8 cellular contexts compared by ENCODE assay signal in the genomic region with DNA sequence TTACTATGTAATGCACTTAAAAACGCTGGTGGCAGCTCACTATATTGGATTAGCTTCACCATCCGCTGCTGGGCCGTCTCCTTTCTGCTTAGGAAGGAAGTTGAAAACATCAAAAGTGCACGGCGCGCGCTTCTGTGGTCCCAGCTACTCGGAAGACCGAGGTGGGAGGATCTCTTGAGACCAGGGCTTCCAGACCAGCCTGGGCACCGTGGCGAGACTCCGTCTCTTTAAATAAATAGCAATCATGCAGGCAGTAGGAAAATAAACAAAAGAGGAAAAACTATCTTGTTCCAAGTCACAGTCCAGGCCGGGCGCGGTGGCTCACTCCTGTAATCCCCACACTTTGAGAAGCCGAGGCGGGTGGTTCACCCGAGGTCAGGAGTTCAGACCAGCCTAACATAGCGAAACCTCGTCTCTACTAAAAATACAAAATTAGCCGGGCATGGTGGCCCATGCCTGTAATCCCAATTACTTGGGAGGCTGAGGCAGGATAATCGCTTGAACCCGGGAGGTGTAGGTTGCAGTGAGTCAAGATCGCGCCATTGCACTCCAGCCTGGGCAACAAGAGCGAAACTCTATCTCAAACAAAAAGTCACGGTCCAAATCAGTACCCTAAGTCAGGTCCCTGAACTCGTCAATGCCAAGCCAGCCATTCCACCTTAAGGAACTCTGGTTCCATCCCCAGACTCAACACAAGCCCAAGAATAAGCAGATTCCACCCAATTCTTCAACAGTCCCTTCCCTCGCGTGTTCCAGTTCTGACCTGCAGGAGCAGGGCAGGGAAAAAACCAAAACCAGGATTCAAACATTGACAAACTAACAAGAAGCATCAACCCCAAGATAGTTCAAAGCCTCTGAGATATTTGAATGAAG. TPM values are rescaled to one million over a fixed set of nuclear protein-coding genes. Genes with fewer than 3 reads are reported as not detected.
DNase-seq lines count a peak whose midpoint lies in the region; ATAC-seq, FAIRE-seq and TF ChIP-seq lines count a peak whose summit lies in the region.

No MANE protein-coding gene starts in this region.

- H3K36me3 Mint-ChIP-seq in T-helper 1 cell treated with Interleukin-12 subunit alpha and Interleukin-12 subunit beta and Interleukin-4 antibody, amounts not matched to agents 30 μg/mL and 1 μg/mL, for 36 hours (ENCODE audit: low read depth) = peaks cover 10% of the 10 kb centered on the region

- peaks cover 17 to 21% of the 10 kb centered on the region in 2 donors for H3K4me1 ChIP-seq in gastrocnemius medialis

- ATAC-seq in HG03460 (IDR thresholded peaks at IDR 0.05; ENCODE audit: unreplicated experiment) = peak; percentile 37
- peak; percentile 35 to 40 for ATAC-seq in gastrocnemius medialis

- H3K4me1 Mint-ChIP-seq in T-helper 1 cell treated with Interleukin-12 subunit alpha and Interleukin-12 subunit beta and Interleukin-4 antibody, amounts not matched to agents 30 μg/mL and 1 μg/mL, for 36 hours (ENCODE audit: low read depth) = peaks cover 31% of the 10 kb centered on the region

- no peak for TF ChIP-seq CTCF in AG04450 (IDR thresholded peaks at IDR 0.05; ENCODE audit: low read depth, low read length)
- no peak for TF ChIP-seq CTCF in gastrocnemius medialis (IDR thresholded peaks at IDR 0.05 in 4 of 5, conservative IDR thresholded peaks at IDR 0.05 in 1 of 5)

- peak overlapping the region; percentile 83 for H3K4me3 ChIP-seq in AG04450 (ENCODE audit: low read depth, low read length)
- peak overlapping the region; percentile 63 to 85 (median 80) for H3K4me3 ChIP-seq in gastrocnemius medialis

- no peaks in the 10 kb centered on the region for H3K27me3 ChIP-seq in AG04450 (ENCODE audit: control insufficient read depth, insufficient read depth, low read length)
- no peaks in the 10 kb centered on the region for H3K27me3 ChIP-seq in gastrocnemius medialis

- CTCF ChIA-PET in AG04450 (lab: Charles Lee) = no interaction called here

- peak; percentile 70 for FAIRE-seq in GM19239 (lab: Jason Lieb, UNC)

- in situ Hi-C loops in gastrocnemius medialis (cut with MboI; ENCODE audit: low sequenced_read_pairs in 4 of 4) = loop anchor here (5.0 to 25.0 kb wide), 3 partner anchors 195 to 203 kb away; a partner anchor contains a TSS

- H3K27ac ChIP-seq in AG04450 (ENCODE audit: low read depth, low read length) = peak overlapping the region; percentile 96
- peak overlapping the region; percentile 91 to 95 (median 93) for H3K27ac ChIP-seq in gastrocnemius medialis

- no peak for TF ChIP-seq POLR2A in gastrocnemius medialis (IDR thresholded peaks at IDR 0.05)

- H3K36me3 ChIP-seq in gastrocnemius medialis = peaks cover 0 to 23% of the 10 kb centered on the region in 2 donors

- H3K9me3 ChIP-seq in AG04450 (ENCODE audit: control insufficient read depth, insufficient read depth, low read length) = no peaks in the 10 kb centered on the region; the same call in 1 of the 2 replicates
- no peaks in the 10 kb centered on the region for H3K9me3 ChIP-seq in gastrocnemius medialis

- no peaks in the 10 kb centered on the region for H3K27me3 Mint-ChIP-seq in T-helper 1 cell treated with Interleukin-12 subunit alpha and Interleukin-12 subunit beta and Interleukin-4 antibody, amounts not matched to agents 30 μg/mL and 1 μg/mL, for 36 hours (ENCODE audit: low read depth)

- H3K9me3 Mint-ChIP-seq in T-helper 1 cell treated with Interleukin-12 subunit alpha and Interleukin-12 subunit beta and Interleukin-4 antibody, amounts not matched to agents 30 μg/mL and 1 μg/mL, for 36 hours = no peaks in the 10 kb centered on the region

- intact Hi-C loops in gastrocnemius medialis (cut with DNase I; ENCODE audit: low total_unique reads) = loop anchor here (1.0 to 5.0 kb wide), 7 partner anchors 73 to 320 kb away; a partner anchor contains a TSS

- POLR2A ChIA-PET in AG04450 (lab: Yijun Ruan, JAX) = interaction anchor here (1.0 to 1.3 kb wide), 3 partner anchors 184 to 300 kb away, joined by 4 to 6 read pairs (median 5); a partner anchor contains a TSS

- peak overlapping the region; percentile 90 for H3K4me3 Mint-ChIP-seq in T-helper 1 cell treated with Interleukin-12 subunit alpha and Interleukin-12 subunit beta and Interleukin-4 antibody, amounts not matched to agents 30 μg/mL and 1 μg/mL, for 36 hours

- peak overlapping the region; percentile 100 for H3K27ac Mint-ChIP-seq in T-helper 1 cell treated with Interleukin-12 subunit alpha and Interleukin-12 subunit beta and Interleukin-4 antibody, amounts not matched to agents 30 μg/mL and 1 μg/mL, for 36 hours

- DNase-seq in AG04450 (ENCODE audit: low read depth, low spot score) = no peak
- DNase-seq in GM19239 (ENCODE audit: insufficient read length, low spot score) = no peak
- peak in 36 of 58 donors; percentile 2 to 67 (median 37) for DNase-seq in anterior cingulate cortex (lab: John Stamatoyannopoulos, UW)
- peak in 32 of 51 donors; percentile 8 to 70 (median 30) for DNase-seq in hypothalamus (lab: John Stamatoyannopoulos, UW)
- no peak for DNase-seq in gastrocnemius medialis
- DNase-seq in NCI-H1694 treated with DMSO at 0.1 percent for 48 hours (lab: John Stamatoyannopoulos, UW) = no peak

RNA-seq across cellular contexts. Expression of a gene that starts 1.0 kb away (rescaled TPM):
- polyA plus RNA-seq in AG04450 (2011; rRNA removed) = 12.0 and 13.1 TPM in 2 replicates
- 8.0 and 9.3 TPM in 2 replicates for polyA minus RNA-seq in AG04450 (2011; rRNA and poly(A)+ RNA removed)
- total RNA-seq in gastrocnemius medialis = 10 to 100 TPM; 12.2 to 20.5 (median 18.6) TPM

Comparison
In these comparisons a context has a peak if more than half of its experiments do, and no peak if none do; other contexts are left out.
1. DNase-seq: peak in anterior cingulate cortex (36 of 58) and hypothalamus (32 of 51); none in AG04450 (single experiment), GM19239 (single experiment), gastrocnemius medialis (0 of 2) and NCI-H1694 treated with DMSO at 0.1 percent for 48 hours (single experiment).